In genomic region chr5:181242031-181242451, GRCh38 we compare ENCODE assay signal across 9 cellular contexts. TPM values are rescaled to one million over a fixed set of nuclear protein-coding genes. Genes with fewer than 3 reads are reported as not detected.
DNase-seq lines count a peak whose midpoint lies in the region; ATAC-seq, FAIRE-seq and TF ChIP-seq lines count a peak whose summit lies in the region.
"Had no signal": no experiment of that assay in that cellular context is flagged by ENCODE, and none has a peak within 500 bp of the region (broad histone marks: within the 10 kb centered on the region; RNA-seq: fewer than 3 reads in every experiment).

No MANE protein-coding gene starts in this region.

- peaks cover 0 to 2% (median 0%) of the 10 kb centered on the region in 8 donors for H3K9me3 Mint-ChIP-seq in CD4-positive, alpha-beta memory T cell
- H3K9me3 Mint-ChIP-seq in effector memory CD8-positive, alpha-beta T cell = no peaks in the 10 kb centered on the region

- POLR2A ChIA-PET in CD4-positive, alpha-beta memory T cell (lab: Charles Lee; ENCODE audit: partially characterized antibody) = interaction anchor here (1.4 to 22.7 kb wide), 5 partner anchors 10 to 52 kb away, joined by 5 to 397 read pairs (median 143); partner anchors contain the start of genes TRIM41 and TRIM52

- H2AFZ ChIP-seq in OCI-LY1 (ENCODE audit: low read length) (no peak overlapping the region), neural cell (ENCODE audit: low read depth, low read length) (no peak overlapping the region)

- no peak for TF ChIP-seq RAD21 in neural cell (conservative IDR thresholded peaks at IDR 0.05)

- H3K27ac ChIP-seq in CD4-positive, alpha-beta memory T cell (ENCODE audit: low read depth, low read length) = peak overlapping the region; percentile 96
- H3K27ac ChIP-seq in OCI-LY1 (ENCODE audit: low read depth, low read length, poor library complexity, severe bottlenecking) (peak overlapping the region; percentile 94), neural cell (ENCODE audit: low read length) (no peak overlapping the region)

- no peak for FAIRE-seq in HTR-8/SVneo (lab: Jason Lieb, UNC)

- H3K36me3 Mint-ChIP-seq in CD4-positive, alpha-beta memory T cell = peaks cover 46 to 75% of the 10 kb centered on the region in 2 donors
- peaks cover 80% of the 10 kb centered on the region for H3K36me3 Mint-ChIP-seq in effector memory CD8-positive, alpha-beta T cell (ENCODE audit: insufficient read depth)

- peak overlapping the region; percentile 93 to 100 (median 98) for H3K4me3 Mint-ChIP-seq in CD4-positive, alpha-beta memory T cell
- peak overlapping the region; percentile 99 for H3K4me3 Mint-ChIP-seq in effector memory CD8-positive, alpha-beta T cell

- peak overlapping the region; percentile 96 to 100 (median 99) for H3K27ac Mint-ChIP-seq in CD4-positive, alpha-beta memory T cell
- H3K27ac Mint-ChIP-seq in effector memory CD8-positive, alpha-beta T cell = peak overlapping the region; percentile 98 to 99

- H3K4me1 Mint-ChIP-seq in CD4-positive, alpha-beta memory T cell = peaks cover 35 to 77% (median 56%) of the 10 kb centered on the region in 4 donors
- peaks cover 52 to 62% of the 10 kb centered on the region in 2 donors for H3K4me1 Mint-ChIP-seq in effector memory CD8-positive, alpha-beta T cell (ENCODE audit: low read depth in 2 of 2)

- H3K9ac ChIP-seq in OCI-LY1 (ENCODE audit: low read length) (peak overlapping the region; percentile 99), neural cell (ENCODE audit: low read length) (peak overlapping the region; percentile 74)

- H3K4me3 ChIP-seq in CD4-positive, alpha-beta memory T cell (ENCODE audit: low read length in 2 of 2) = peak overlapping the region; percentile 97 to 98
- H3K4me3 ChIP-seq in OCI-LY1 (ENCODE audit: low read depth, low read length, poor library complexity, severe bottlenecking) = peak overlapping the region; percentile 96
- H3K4me3 ChIP-seq in neural cell (ENCODE audit: low read length) = peak overlapping the region; percentile 96

- intact Hi-C loops in CD4-positive, alpha-beta memory T cell (cut with micrococcal nuclease) = no loop called here

- no peak for TF ChIP-seq EP300 in neural cell (conservative IDR thresholded peaks at IDR 0.05; ENCODE audit: poor library complexity, severe bottlenecking)

- ATAC-seq in effector memory CD8-positive, alpha-beta T cell (replicated peaks) = no peak
- no peak for ATAC-seq in HG02870 (IDR thresholded peaks at IDR 0.05; ENCODE audit: unreplicated experiment)

- DNase-seq in CD4-positive, alpha-beta memory T cell = no peak
- no peak for DNase-seq in effector memory CD8-positive, alpha-beta T cell
- DNase-seq in NAMALWA (ENCODE audit: low spot score) = no peak
- no peak for DNase-seq in NCI-H187 (lab: John Stamatoyannopoulos, UW)
- DNase-seq in HTR-8/SVneo (ENCODE audit: insufficient read length, low spot score) = no peak

- H3K79me2 ChIP-seq in OCI-LY1 (ENCODE audit: insufficient read depth, low read length) = peaks cover 24% of the 10 kb centered on the region
- peaks cover 50% of the 10 kb centered on the region for H3K79me2 ChIP-seq in neural cell (replicated peaks; ENCODE audit: insufficient read depth, low read length)

- TF ChIP-seq CTCF in OCI-LY1 (IDR thresholded peaks at IDR 0.05; ENCODE audit: low read length) (no peak), neural cell (IDR thresholded peaks at IDR 0.05; ENCODE audit: poor library complexity, severe bottlenecking) (no peak)

- CTCF ChIA-PET in CD4-positive, alpha-beta memory T cell (lab: Charles Lee; ENCODE audit: partially characterized antibody) = interaction anchor here (1.3 kb wide), 1 partner anchor 58 kb away, joined by 5 read pairs; no protein-coding TSS in a partner anchor

- no peaks in the 10 kb centered on the region for H3K9me3 ChIP-seq in CD4-positive, alpha-beta memory T cell (ENCODE audit: control insufficient read depth in 1 of 2, low read length in 2 of 2)
- H3K9me3 ChIP-seq in OCI-LY1 (ENCODE audit: low read length) (no peaks in the 10 kb centered on the region), neural cell (ENCODE audit: low read length) (no peaks in the 10 kb centered on the region)
- H3K9me3 ChIP-seq: ovary had no signal

- H3K27me3 Mint-ChIP-seq in CD4-positive, alpha-beta memory T cell = no peaks in the 10 kb centered on the region
- no peaks in the 10 kb centered on the region for H3K27me3 Mint-ChIP-seq in effector memory CD8-positive, alpha-beta T cell

- H3K4me2 ChIP-seq in OCI-LY1 (ENCODE audit: low read length) = peak overlapping the region; percentile 90
- peak overlapping the region; percentile 85 for H3K4me2 ChIP-seq in neural cell (ENCODE audit: low read length)

- H3K4me1 ChIP-seq in CD4-positive, alpha-beta memory T cell (ENCODE audit: insufficient read depth, low read length) = peaks cover 44% of the 10 kb centered on the region
- peaks cover 38% of the 10 kb centered on the region for H3K4me1 ChIP-seq in OCI-LY1 (ENCODE audit: insufficient read depth, low read length, severe bottlenecking)

- no peaks in the 10 kb centered on the region for H3K9me2 ChIP-seq in OCI-LY1 (ENCODE audit: low read depth, low read length)
- no peaks in the 10 kb centered on the region for H3K9me2 ChIP-seq in neural cell (ENCODE audit: insufficient read depth, low read length)

- peaks cover 40% of the 10 kb centered on the region for H3K36me3 ChIP-seq in CD4-positive, alpha-beta memory T cell (ENCODE audit: insufficient read depth, low read length)
- peaks cover 65% of the 10 kb centered on the region for H3K36me3 ChIP-seq in OCI-LY1 (ENCODE audit: insufficient read depth, low read length)
- peaks cover 15% of the 10 kb centered on the region for H3K36me3 ChIP-seq in neural cell (ENCODE audit: insufficient read depth, low read length)
- H3K36me3 ChIP-seq: ovary had no signal

- no peaks in the 10 kb centered on the region for H3K27me3 ChIP-seq in CD4-positive, alpha-beta memory T cell (ENCODE audit: insufficient read depth, low read length)
- no peaks in the 10 kb centered on the region for H3K27me3 ChIP-seq in OCI-LY1 (ENCODE audit: insufficient read depth, low read length)
- H3K27me3 ChIP-seq in neural cell (ENCODE audit: insufficient read depth, low read depth, low read length) = no peaks in the 10 kb centered on the region
- H3K27me3 ChIP-seq: ovary had no signal

- H4K20me1 ChIP-seq in OCI-LY1 (ENCODE audit: insufficient read depth, low read length) = no peaks in the 10 kb centered on the region
- H4K20me1 ChIP-seq in neural cell (ENCODE audit: insufficient read depth) = no peaks in the 10 kb centered on the region

- H3F3A ChIP-seq in OCI-LY1 (ENCODE audit: insufficient read depth, low read length) (peaks cover 10% of the 10 kb centered on the region), neural cell (ENCODE audit: insufficient read depth, low read length, poor library complexity, severe bottlenecking) (no peaks in the 10 kb centered on the region)

TF ChIP-seq in neural cell, 6 proteins besides CTCF, POLR2A, EP300 and RAD21:
- no peak for TF ChIP-seq TAF1 (IDR thresholded peaks at IDR 0.05; ENCODE audit: low read depth)

RNA-seq across cellular contexts. Expression of gene RACK1, which starts 1.7 kb away (rescaled TPM):
- 1,000 to 10,000 TPM; 1,956 to 2,001 TPM for total RNA-seq in CD4-positive, alpha-beta memory T cell
- 1,000 to 10,000 TPM; 2,065 to 2,145 TPM for polyA plus RNA-seq in CD4-positive, alpha-beta memory T cell
- polyA plus RNA-seq in neural cell = 2,178 and 2,281 TPM in 2 replicates
- polyA minus RNA-seq in neural cell = 1,575 and 1,611 TPM in 2 replicates

RNA-seq across cellular contexts. Expression of gene TRIM52, which starts 18.9 kb away (rescaled TPM):
- total RNA-seq in CD4-positive, alpha-beta memory T cell = 10 to 100 TPM; 73.0 to 76.8 TPM
- 10 to 100 TPM; 19.4 to 47.2 TPM for polyA plus RNA-seq in CD4-positive, alpha-beta memory T cell
- polyA plus RNA-seq in neural cell = 42.0 and 47.7 TPM in 2 replicates
- 20.0 and 21.6 TPM in 2 replicates for polyA minus RNA-seq in neural cell

RNA-seq across cellular contexts. Expression of gene TRIM41, which starts 19.0 kb away (rescaled TPM):
- total RNA-seq in CD4-positive, alpha-beta memory T cell = 10 to 100 TPM; 39.9 to 40.7 TPM
- polyA plus RNA-seq in CD4-positive, alpha-beta memory T cell = 1 to 10 TPM; 1.7 to 2.0 TPM
- polyA plus RNA-seq in neural cell = 32.1 and 37.7 TPM in 2 replicates
- 25.5 and 33.1 TPM in 2 replicates for polyA minus RNA-seq in neural cell

RNA-seq across cellular contexts. Expression of gene TRIM7, which starts 37.0 kb away (rescaled TPM):
- total RNA-seq in CD4-positive, alpha-beta memory T cell = 1 to 10 TPM; 3.3 to 4.2 TPM
- polyA plus RNA-seq in CD4-positive, alpha-beta memory T cell = under 1 TPM; 0.63 to 0.69 TPM
- polyA plus RNA-seq in neural cell = 1.4 and 2.1 TPM in 2 replicates
- 0.93 TPM in 1 of 2 replicates, not detected in the other for polyA minus RNA-seq in neural cell

Comparison
In these comparisons a context has a peak if more than half of its experiments do, and no peak if none do; other contexts are left out.
1. RNA of gene TRIM41, which starts 19.0 kb away (polyA plus RNA-seq): 32.1 to 37.7 TPM in neural cell; 1.7 to 2.0 TPM in CD4-positive, alpha-beta memory T cell; every median in the first group is over 10 times any median in the second.
2. Peak in every context shown above with its lines, with median percentiles within 50 percentile points of each other: H3K4me3 ChIP-seq.